In the genomic region with DNA sequence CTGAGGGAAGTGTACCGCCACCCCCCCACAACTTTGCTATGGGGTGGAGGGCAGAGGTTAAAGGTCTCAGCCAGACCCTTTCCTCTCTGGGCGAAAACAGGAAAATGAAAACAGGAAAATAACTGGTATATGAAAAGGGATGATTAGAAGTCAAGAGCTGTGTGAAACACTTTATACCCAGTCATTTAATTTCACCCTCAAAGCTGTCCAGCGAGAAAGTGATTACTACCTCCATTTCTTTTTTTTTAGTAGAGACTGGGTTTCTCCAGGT, we compare ENCODE assay signal across 11 cellular contexts. TPM values are rescaled to one million over a fixed set of nuclear protein-coding genes. Genes with fewer than 3 reads are reported as not detected.
A peak's percentile ranks its signal among the peaks of the same experiment; 100 is the strongest.
DNase-seq lines count a peak whose midpoint lies in the region; ATAC-seq and TF ChIP-seq lines count a peak whose summit lies in the region.
"Had no signal": no experiment of that assay in that cellular context is flagged by ENCODE, and none has a peak within 500 bp of the region (broad histone marks: within the 10 kb centered on the region; RNA-seq: fewer than 3 reads in every experiment).

No MANE protein-coding gene starts in this region.

- intact Hi-C loops in Panc1 (cut with micrococcal nuclease; ENCODE audit: unreplicated experiment), result no loop called here
- intact Hi-C loops in prostate gland (cut with DNase I), result no loop called here

- no peaks in the 10 kb centered on the region for H3K36me3 ChIP-seq in ES-I3 (ENCODE audit: insufficient read depth, low read length)
- H3K36me3 ChIP-seq in Panc1 (ENCODE audit: control insufficient read depth, insufficient read depth, low read length), result no peaks in the 10 kb centered on the region
- peaks cover 0 to 19% of the 10 kb centered on the region in 2 donors for H3K36me3 ChIP-seq in esophagus (ENCODE audit: control insufficient read depth in 2 of 2, insufficient read depth in 2 of 2, low read length in 1 of 2)
- no peaks in the 10 kb centered on the region for H3K36me3 ChIP-seq in prostate gland

- H3K4me3 ChIP-seq in Panc1 (ENCODE audit: low read depth in 2 of 2, low read length in 2 of 2), result peak overlapping the region in 1 of 2 experiments; percentile 77; a peak in 2 of 4 replicates
- peak overlapping the region in 1 of 2 donors; percentile 69 for H3K4me3 ChIP-seq in esophagus (ENCODE audit: low read depth in 1 of 2, low read length in 2 of 2)
- peak overlapping the region in 1 of 2 donors; percentile 80 for H3K4me3 ChIP-seq in prostate gland

- H3K4me1 ChIP-seq in ES-I3 (ENCODE audit: insufficient read depth, low read length), result peaks cover 3% of the 10 kb centered on the region; the same call in 1 of the 2 replicates
- no peaks in the 10 kb centered on the region for H3K4me1 ChIP-seq in Panc1 (ENCODE audit: control insufficient read depth, insufficient read depth, low read length)
- peaks cover 0 to 6% of the 10 kb centered on the region in 2 donors for H3K4me1 ChIP-seq in esophagus (ENCODE audit: control insufficient read depth in 2 of 2, insufficient read depth in 2 of 2, low read length in 1 of 2)
- peaks cover 9% of the 10 kb centered on the region for H3K4me1 ChIP-seq in prostate gland (replicated peaks)

- H3K9ac ChIP-seq in ES-I3 (ENCODE audit: low read depth, low read length), result peak overlapping the region; percentile 97

- WGBS in esophagus, 2 donors, result 85 to 90% methylated on average over 3 of the region's 3 CpGs
- WGBS in prostate gland, result 79% methylated on average over 3 of the region's 3 CpGs

- DNase-seq in Panc1 (ENCODE audit: low read depth, low spot score) (no peak), prostate gland (ENCODE audit: low spot score) (no peak), hepatic stellate cell (ENCODE audit: low spot score) (no peak), AG08396 (ENCODE audit: low spot score) (no peak)
- DNase-seq in stimulated activated CD4-positive, alpha-beta T cell treated with anti-CD3 and anti-CD28 coated beads, Interleukin-2, amount 100 ng/mL, for 24 hours, result no peak
- no peak for DNase-seq in activated effector memory CD4-positive, alpha-beta T cell treated with Interleukin-2 at 50 U/mL for 16 hours

- in situ Hi-C loops in Panc1 (cut with HindIII; ENCODE audit: low pct_unique_long_range_greater_than_20kb, low sequenced_read_pairs), result no loop called here

- TF ChIP-seq POLR2A in prostate gland (IDR thresholded peaks at IDR 0.05), result no peak

- POLR2A ChIA-PET in Panc1 (lab: Charles Lee), result no interaction called here

- CTCF ChIA-PET in Panc1 (lab: Charles Lee), result no interaction called here

- TF ChIP-seq CTCF in Panc1 (IDR thresholded peaks at IDR 0.05) (no peak), prostate gland (IDR thresholded peaks at IDR 0.05) (no peak)

- no TSS peak for BruUV-seq in Panc1 (replicated peaks; lab: Mats Ljungman, UMichigan)

- H3K9me3 ChIP-seq in ES-I3 (ENCODE audit: control insufficient read depth, insufficient read depth, low read length), result no peaks in the 10 kb centered on the region
- no peaks in the 10 kb centered on the region for H3K9me3 ChIP-seq in Panc1 (ENCODE audit: control insufficient read depth, insufficient read depth, low read depth, low read length)
- H3K9me3 ChIP-seq in esophagus (ENCODE audit: control insufficient read depth in 2 of 2, insufficient read depth in 1 of 2, low read depth in 1 of 2, low read length in 1 of 2), result no peaks in the 10 kb centered on the region
- H3K9me3 ChIP-seq in prostate gland, result no peaks in the 10 kb centered on the region
- H3K9me3 ChIP-seq: MG63 had no signal

- no peak for ATAC-seq in Panc1

- peak overlapping the region; percentile 4; the same call in 1 of the 2 replicates for H3K27ac ChIP-seq in Panc1 (ENCODE audit: low read length)
- H3K27ac ChIP-seq in esophagus (ENCODE audit: low read depth in 2 of 2, low read length in 1 of 2), result peak overlapping the region; percentile 83 to 96
- H3K27ac ChIP-seq in prostate gland, result peak overlapping the region; percentile 93 to 99

- H3K27me3 ChIP-seq in Panc1 (ENCODE audit: control insufficient read depth, insufficient read depth, low read length) (no peaks in the 10 kb centered on the region), esophagus (ENCODE audit: control insufficient read depth in 1 of 2, insufficient read depth in 2 of 2, low read length in 2 of 2) (no peaks in the 10 kb centered on the region), prostate gland (replicated peaks; ENCODE audit: insufficient read depth) (no peaks in the 10 kb centered on the region)
- H3K27me3 ChIP-seq: MG63 had no signal

RNA-seq across cellular contexts. Expression of a gene that starts 0.6 kb away (rescaled TPM):
- total RNA-seq in Panc1 (2021; ENCODE audit: unreplicated experiment) (6.7 TPM), prostate gland (10 to 100 TPM; 43.5 to 54.5 TPM)
- 5.2 TPM for polyA plus RNA-seq in Panc1 (2012; ENCODE audit: insufficient read length)
- 10 to 100 TPM; 58.1 to 70.1 TPM for polyA plus RNA-seq in esophagus

RNA-seq across cellular contexts. Expression of a gene that starts 21.9 kb away (rescaled TPM):
- total RNA-seq in Panc1 (2021; ENCODE audit: unreplicated experiment) (15.6 TPM), prostate gland (100 to 1,000 TPM in 1 of 2 donors, 10 to 100 TPM in 1; 32.8 to 122 TPM)
- 20.9 TPM for polyA plus RNA-seq in Panc1 (2012; ENCODE audit: insufficient read length)
- polyA plus RNA-seq in esophagus, result 10 to 100 TPM; 50.5 to 78.9 TPM

RNA-seq across cellular contexts. Expression of a gene that starts 27.9 kb away (rescaled TPM):
- total RNA-seq in Panc1 (2021; ENCODE audit: unreplicated experiment) (1.9 TPM), prostate gland (1 to 10 TPM in 1 of 2 donors, not detected in 1; 2.0 TPM)
- polyA plus RNA-seq in Panc1 (2012; ENCODE audit: insufficient read length), result 2.2 TPM
- polyA plus RNA-seq in esophagus, result 1 to 10 TPM in 1 of 2 donors, under 1 TPM in 1; 0.59 to 1.0 TPM
- total RNA-seq: H4, SK-MEL-5 had no signal

RNA-seq across cellular contexts. Expression of a gene that starts 39.7 kb away (rescaled TPM):
- 0.46 TPM for total RNA-seq in Panc1 (2021; ENCODE audit: unreplicated experiment)
- polyA plus RNA-seq in Panc1 (2012; ENCODE audit: insufficient read length), result 0.78 TPM
- 100 to 1,000 TPM; 208 to 770 TPM for polyA plus RNA-seq in esophagus
- total RNA-seq in prostate gland, result 10 to 100 TPM in 1 of 2 donors, 1 to 10 TPM in 1; 9.8 to 27.6 TPM

Comparison
In these comparisons a context has a peak if more than half of its experiments do, and no peak if none do; other contexts are left out.
1. H3K27ac ChIP-seq: peak in every context shown above with its lines; median percentile 96 in prostate gland; 90 in esophagus; 4 in Panc1.